In the genomic region with DNA sequence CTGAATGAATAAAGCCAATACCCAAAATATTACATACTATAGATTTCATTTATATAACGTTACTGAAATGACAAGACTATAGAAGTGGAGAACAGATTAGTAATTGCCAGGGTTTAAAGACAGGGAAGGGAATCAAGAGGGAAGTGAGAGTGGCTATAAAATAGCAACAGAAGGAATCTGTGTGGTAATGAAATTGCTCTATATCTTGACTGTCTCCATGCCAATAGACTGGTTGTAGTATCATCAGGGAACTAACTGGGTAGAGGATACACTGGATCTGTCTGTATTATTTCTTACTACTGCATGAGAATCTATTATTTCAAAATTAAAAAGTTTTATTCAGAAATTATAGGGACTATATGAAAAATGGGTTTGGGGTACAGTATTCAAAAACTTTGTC, we compare ENCODE assay signal across 17 cellular contexts.
"Had no signal": no experiment of that assay in that cellular context is flagged by ENCODE, and none has a peak within 500 bp of the region (broad histone marks: within the 10 kb centered on the region; RNA-seq: fewer than 3 reads in every experiment).

No MANE protein-coding gene starts in this region.

- H3K9me3 ChIP-seq: esophagus muscularis mucosa, stomach, thoracic aorta, transverse colon had no signal

- H3K27me3 ChIP-seq: esophagus muscularis mucosa, hepatocyte, stomach, transverse colon had no signal

- DNase-seq: effector memory CD8-positive, alpha-beta T cell; head of caudate nucleus; kidney; left colon; mammary epithelial cell; naive thymus-derived CD4-positive, alpha-beta T cell; posterior cingulate gyrus; small intestine; stimulated activated CD4-positive, alpha-beta T cell treated with anti-CD3 and anti-CD28 coated beads, Interleukin-12 subunit alpha, Interleukin-12 subunit beta, amount 100 ng/mL, for 4 hours; stimulated activated naive CD4-positive, alpha-beta T cell; stomach; substantia nigra; transverse colon had no signal

- H3K36me3 ChIP-seq: esophagus muscularis mucosa, stomach, thoracic aorta, transverse colon had no signal

- H3K27ac ChIP-seq: epithelial cell of prostate, esophagus muscularis mucosa, hepatocyte, stomach, thoracic aorta, transverse colon had no signal

- ATAC-seq: effector memory CD8-positive, alpha-beta T cell; left colon; naive thymus-derived CD4-positive, alpha-beta T cell had no signal

- H3K4me3 ChIP-seq: esophagus muscularis mucosa, hepatocyte, stomach, thoracic aorta, transverse colon had no signal

- H3K4me1 ChIP-seq: esophagus muscularis mucosa, stomach, transverse colon had no signal
